3 cellular contexts compared by ENCODE assay signal in the genomic region with DNA sequence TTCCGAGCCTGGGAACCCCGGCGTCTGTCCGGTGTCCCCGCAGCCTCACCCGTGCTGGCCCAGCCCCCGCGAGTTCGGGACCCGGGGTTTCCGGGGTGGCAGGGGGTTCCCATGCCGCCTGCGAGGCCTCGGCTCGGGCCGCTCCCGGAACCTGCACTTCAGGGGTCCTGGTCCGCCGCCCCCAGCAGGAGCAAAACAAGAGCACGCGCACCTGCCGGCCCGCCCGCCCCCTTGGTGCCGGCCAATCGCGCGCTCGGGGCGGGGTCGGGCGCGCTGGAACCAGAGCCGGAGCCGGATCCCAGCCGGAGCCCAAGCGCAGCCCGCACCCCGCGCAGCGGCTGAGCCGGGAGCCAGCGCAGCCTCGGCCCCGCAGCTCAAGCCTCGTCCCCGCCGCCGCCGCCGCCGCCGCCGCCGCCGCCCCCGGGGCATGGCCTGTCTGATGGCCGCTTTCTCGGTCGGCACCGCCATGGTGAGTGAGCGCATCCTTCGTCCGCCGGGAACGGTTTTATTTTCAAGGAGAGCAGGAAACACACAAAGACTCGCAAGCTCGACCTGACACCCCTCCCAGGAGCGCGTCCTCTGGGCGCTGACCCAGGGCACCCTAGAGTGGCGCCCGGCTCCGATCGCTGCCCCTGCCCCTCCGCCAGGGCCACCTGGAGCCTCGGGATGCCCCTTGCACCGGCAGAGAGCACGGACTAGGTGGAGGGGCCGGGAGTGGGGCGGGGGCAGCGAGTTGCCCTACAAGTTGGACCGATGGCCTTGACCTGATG.
TF ChIP-seq lines count a peak whose summit lies in the region.

A gene (plus strand): TSS at position 305 of the 770 bp plus-strand sequence. CDS start 123 bp downstream, at position 428.

TF ChIP-seq in GM23338, 12 proteins besides CTCF, POLR2A, EP300 and RAD21:
- no peak for TF ChIP-seq ZNF331 (CRISPR knock-in tag; IDR thresholded peaks at IDR 0.05; ENCODE audit: low read depth)

TF ChIP-seq in SK-N-SH, 30 proteins besides CTCF, POLR2A, EP300 and RAD21:
- TF ChIP-seq TAF1 (IDR thresholded peaks at IDR 0.05; ENCODE audit: borderline replicate concordance, low read depth, low read length) (no peak), NRF1 (IDR thresholded peaks at IDR 0.05; ENCODE audit: low read depth, low read length) (peak; percentile 27; the same call in 1 of the 2 replicates)

TF ChIP-seq in GM12878, 131 proteins besides CTCF, POLR2A, EP300 and RAD21 (continues in another document):
- TF ChIP-seq CBX5 (IDR thresholded peaks at IDR 0.05; ENCODE audit: low read depth) (no peak), JUND (IDR thresholded peaks at IDR 0.05; ENCODE audit: low read depth, low read length) (no peak), BHLHE40 (IDR thresholded peaks at IDR 0.05; ENCODE audit: borderline replicate concordance in 1 of 2, low read depth in 2 of 2, low read length in 1 of 2) (peak; percentile 15 to 73; a peak in 1 of 4 replicates), YY1 (IDR thresholded peaks at IDR 0.05; ENCODE audit: low read depth, low read length) (no peak), MTA3 (IDR thresholded peaks at IDR 0.05; ENCODE audit: borderline replicate concordance, low read length) (no peak), DPF2 (IDR thresholded peaks at IDR 0.05) (peak; percentile 38; the same call in 1 of the 2 replicates), TBL1XR1 (IDR thresholded peaks at IDR 0.05; ENCODE audit: low read depth, low read length) (no peak), EZH2 (IDR thresholded peaks at IDR 0.05; ENCODE audit: borderline replicate concordance, control insufficient read depth, low read depth, low read length) (no peak), ZSCAN29 (IDR thresholded peaks at IDR 0.05) (no peak), HDGF (IDR thresholded peaks at IDR 0.05) (no peak), MXI1 (IDR thresholded peaks at IDR 0.05; ENCODE audit: low read depth, low read length) (no peak), CBFB (IDR thresholded peaks at IDR 0.05; ENCODE audit: low read depth) (no peak), SIN3A (IDR thresholded peaks at IDR 0.05; ENCODE audit: low read depth, low read length) (no peak), SUZ12 (IDR thresholded peaks at IDR 0.05; ENCODE audit: unreplicated experiment) (no peak), SPI1 (IDR thresholded peaks at IDR 0.05; ENCODE audit: borderline replicate concordance, insufficient read depth, low read depth, low read length) (no peak), CREM (IDR thresholded peaks at IDR 0.05; ENCODE audit: low read depth) (no peak), KDM1A (IDR thresholded peaks at IDR 0.05; ENCODE audit: borderline replicate concordance) (no peak), RCOR1 (conservative IDR thresholded peaks at IDR 0.05; ENCODE audit: low read depth, low read length) (no peak), ASH2L (IDR thresholded peaks at IDR 0.05; ENCODE audit: borderline replicate concordance, low read depth) (no peak), EGR1 (IDR thresholded peaks at IDR 0.05; ENCODE audit: borderline replicate concordance in 1 of 2, low read depth in 2 of 2, low read length in 2 of 2) (no peak), SMAD5 (IDR thresholded peaks at IDR 0.05; ENCODE audit: low read depth) (no peak), IRF4 (IDR thresholded peaks at IDR 0.05; ENCODE audit: low read depth, low read length) (no peak), FOXM1 (IDR thresholded peaks at IDR 0.05; ENCODE audit: low read depth, low read length) (no peak), ZNF384 (IDR thresholded peaks at IDR 0.05; ENCODE audit: borderline replicate concordance, low read depth, low read length) (no peak), ZNF217 (IDR thresholded peaks at IDR 0.05) (no peak), ZBED1 (IDR thresholded peaks at IDR 0.05; ENCODE audit: borderline replicate concordance) (no peak), PAX5 (IDR thresholded peaks at IDR 0.05; ENCODE audit: borderline replicate concordance, low read depth, low read length) (no peak), IKZF1 (conservative IDR thresholded peaks at IDR 0.05) (peak; percentile 42), NFXL1 (IDR thresholded peaks at IDR 0.05; ENCODE audit: borderline replicate concordance) (no peak), POLR2AphosphoS2 (IDR thresholded peaks at IDR 0.05; ENCODE audit: low read depth, low read length) (no peak)
- TF ChIP-seq, protein P1, sequence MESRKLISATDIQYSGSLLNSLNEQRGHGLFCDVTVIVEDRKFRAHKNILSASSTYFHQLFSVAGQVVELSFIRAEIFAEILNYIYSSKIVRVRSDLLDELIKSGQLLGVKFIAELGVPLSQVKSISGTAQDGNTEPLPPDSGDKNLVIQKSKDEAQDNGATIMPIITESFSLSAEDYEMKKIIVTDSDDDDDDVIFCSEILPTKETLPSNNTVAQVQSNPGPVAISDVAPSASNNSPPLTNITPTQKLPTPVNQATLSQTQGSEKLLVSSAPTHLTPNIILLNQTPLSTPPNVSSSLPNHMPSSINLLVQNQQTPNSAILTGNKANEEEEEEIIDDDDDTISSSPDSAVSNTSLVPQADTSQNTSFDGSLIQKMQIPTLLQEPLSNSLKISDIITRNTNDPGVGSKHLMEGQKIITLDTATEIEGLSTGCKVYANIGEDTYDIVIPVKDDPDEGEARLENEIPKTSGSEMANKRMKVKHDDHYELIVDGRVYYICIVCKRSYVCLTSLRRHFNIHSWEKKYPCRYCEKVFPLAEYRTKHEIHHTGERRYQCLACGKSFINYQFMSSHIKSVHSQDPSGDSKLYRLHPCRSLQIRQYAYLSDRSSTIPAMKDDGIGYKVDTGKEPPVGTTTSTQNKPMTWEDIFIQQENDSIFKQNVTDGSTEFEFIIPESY (IDR thresholded peaks at IDR 0.05): no peak
- TF ChIP-seq, protein P2, sequence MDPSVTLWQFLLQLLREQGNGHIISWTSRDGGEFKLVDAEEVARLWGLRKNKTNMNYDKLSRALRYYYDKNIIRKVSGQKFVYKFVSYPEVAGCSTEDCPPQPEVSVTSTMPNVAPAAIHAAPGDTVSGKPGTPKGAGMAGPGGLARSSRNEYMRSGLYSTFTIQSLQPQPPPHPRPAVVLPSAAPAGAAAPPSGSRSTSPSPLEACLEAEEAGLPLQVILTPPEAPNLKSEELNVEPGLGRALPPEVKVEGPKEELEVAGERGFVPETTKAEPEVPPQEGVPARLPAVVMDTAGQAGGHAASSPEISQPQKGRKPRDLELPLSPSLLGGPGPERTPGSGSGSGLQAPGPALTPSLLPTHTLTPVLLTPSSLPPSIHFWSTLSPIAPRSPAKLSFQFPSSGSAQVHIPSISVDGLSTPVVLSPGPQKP (IDR thresholded peaks at IDR 0.05; ENCODE audit: low read depth, low read length): no peak
- TF ChIP-seq, protein P3, sequence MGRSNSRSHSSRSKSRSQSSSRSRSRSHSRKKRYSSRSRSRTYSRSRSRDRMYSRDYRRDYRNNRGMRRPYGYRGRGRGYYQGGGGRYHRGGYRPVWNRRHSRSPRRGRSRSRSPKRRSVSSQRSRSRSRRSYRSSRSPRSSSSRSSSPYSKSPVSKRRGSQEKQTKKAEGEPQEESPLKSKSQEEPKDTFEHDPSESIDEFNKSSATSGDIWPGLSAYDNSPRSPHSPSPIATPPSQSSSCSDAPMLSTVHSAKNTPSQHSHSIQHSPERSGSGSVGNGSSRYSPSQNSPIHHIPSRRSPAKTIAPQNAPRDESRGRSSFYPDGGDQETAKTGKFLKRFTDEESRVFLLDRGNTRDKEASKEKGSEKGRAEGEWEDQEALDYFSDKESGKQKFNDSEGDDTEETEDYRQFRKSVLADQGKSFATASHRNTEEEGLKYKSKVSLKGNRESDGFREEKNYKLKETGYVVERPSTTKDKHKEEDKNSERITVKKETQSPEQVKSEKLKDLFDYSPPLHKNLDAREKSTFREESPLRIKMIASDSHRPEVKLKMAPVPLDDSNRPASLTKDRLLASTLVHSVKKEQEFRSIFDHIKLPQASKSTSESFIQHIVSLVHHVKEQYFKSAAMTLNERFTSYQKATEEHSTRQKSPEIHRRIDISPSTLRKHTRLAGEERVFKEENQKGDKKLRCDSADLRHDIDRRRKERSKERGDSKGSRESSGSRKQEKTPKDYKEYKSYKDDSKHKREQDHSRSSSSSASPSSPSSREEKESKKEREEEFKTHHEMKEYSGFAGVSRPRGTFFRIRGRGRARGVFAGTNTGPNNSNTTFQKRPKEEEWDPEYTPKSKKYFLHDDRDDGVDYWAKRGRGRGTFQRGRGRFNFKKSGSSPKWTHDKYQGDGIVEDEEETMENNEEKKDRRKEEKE (IDR thresholded peaks at IDR 0.05): no peak
- TF ChIP-seq, protein P4, sequence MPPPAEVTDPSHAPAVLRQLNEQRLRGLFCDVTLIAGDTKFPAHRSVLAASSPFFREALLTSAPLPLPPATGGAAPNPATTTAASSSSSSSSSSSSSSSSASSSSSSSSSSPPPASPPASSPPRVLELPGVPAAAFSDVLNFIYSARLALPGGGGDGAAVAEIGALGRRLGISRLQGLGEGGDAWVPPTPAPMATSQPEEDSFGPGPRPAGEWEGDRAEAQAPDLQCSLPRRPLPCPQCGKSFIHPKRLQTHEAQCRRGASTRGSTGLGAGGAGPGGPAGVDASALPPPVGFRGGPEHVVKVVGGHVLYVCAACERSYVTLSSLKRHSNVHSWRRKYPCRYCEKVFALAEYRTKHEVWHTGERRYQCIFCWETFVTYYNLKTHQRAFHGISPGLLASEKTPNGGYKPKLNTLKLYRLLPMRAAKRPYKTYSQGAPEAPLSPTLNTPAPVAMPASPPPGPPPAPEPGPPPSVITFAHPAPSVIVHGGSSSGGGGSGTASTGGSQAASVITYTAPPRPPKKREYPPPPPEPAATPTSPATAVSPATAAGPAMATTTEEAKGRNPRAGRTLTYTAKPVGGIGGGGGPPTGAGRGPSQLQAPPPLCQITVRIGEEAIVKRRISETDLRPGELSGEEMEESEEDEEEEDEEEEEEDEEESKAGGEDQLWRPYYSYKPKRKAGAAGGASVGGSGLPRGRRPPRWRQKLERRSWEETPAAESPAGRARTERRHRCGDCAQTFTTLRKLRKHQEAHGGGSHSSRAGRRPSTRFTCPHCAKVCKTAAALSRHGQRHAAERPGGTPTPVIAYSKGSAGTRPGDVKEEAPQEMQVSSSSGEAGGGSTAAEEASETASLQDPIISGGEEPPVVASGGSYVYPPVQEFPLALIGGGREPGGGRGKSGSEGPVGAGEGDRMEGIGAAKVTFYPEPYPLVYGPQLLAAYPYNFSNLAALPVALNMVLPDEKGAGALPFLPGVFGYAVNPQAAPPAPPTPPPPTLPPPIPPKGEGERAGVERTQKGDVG (CRISPR knock-in tag; IDR thresholded peaks at IDR 0.05): no peak
- TF ChIP-seq, protein P5, sequence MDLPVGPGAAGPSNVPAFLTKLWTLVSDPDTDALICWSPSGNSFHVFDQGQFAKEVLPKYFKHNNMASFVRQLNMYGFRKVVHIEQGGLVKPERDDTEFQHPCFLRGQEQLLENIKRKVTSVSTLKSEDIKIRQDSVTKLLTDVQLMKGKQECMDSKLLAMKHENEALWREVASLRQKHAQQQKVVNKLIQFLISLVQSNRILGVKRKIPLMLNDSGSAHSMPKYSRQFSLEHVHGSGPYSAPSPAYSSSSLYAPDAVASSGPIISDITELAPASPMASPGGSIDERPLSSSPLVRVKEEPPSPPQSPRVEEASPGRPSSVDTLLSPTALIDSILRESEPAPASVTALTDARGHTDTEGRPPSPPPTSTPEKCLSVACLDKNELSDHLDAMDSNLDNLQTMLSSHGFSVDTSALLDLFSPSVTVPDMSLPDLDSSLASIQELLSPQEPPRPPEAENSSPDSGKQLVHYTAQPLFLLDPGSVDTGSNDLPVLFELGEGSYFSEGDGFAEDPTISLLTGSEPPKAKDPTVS (IDR thresholded peaks at IDR 0.05; ENCODE audit: low read depth, low read length): no peak
- TF ChIP-seq, protein P6, sequence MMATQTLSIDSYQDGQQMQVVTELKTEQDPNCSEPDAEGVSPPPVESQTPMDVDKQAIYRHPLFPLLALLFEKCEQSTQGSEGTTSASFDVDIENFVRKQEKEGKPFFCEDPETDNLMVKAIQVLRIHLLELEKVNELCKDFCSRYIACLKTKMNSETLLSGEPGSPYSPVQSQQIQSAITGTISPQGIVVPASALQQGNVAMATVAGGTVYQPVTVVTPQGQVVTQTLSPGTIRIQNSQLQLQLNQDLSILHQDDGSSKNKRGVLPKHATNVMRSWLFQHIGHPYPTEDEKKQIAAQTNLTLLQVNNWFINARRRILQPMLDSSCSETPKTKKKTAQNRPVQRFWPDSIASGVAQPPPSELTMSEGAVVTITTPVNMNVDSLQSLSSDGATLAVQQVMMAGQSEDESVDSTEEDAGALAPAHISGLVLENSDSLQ (IDR thresholded peaks at IDR 0.05): no peak
- TF ChIP-seq, protein P7, sequence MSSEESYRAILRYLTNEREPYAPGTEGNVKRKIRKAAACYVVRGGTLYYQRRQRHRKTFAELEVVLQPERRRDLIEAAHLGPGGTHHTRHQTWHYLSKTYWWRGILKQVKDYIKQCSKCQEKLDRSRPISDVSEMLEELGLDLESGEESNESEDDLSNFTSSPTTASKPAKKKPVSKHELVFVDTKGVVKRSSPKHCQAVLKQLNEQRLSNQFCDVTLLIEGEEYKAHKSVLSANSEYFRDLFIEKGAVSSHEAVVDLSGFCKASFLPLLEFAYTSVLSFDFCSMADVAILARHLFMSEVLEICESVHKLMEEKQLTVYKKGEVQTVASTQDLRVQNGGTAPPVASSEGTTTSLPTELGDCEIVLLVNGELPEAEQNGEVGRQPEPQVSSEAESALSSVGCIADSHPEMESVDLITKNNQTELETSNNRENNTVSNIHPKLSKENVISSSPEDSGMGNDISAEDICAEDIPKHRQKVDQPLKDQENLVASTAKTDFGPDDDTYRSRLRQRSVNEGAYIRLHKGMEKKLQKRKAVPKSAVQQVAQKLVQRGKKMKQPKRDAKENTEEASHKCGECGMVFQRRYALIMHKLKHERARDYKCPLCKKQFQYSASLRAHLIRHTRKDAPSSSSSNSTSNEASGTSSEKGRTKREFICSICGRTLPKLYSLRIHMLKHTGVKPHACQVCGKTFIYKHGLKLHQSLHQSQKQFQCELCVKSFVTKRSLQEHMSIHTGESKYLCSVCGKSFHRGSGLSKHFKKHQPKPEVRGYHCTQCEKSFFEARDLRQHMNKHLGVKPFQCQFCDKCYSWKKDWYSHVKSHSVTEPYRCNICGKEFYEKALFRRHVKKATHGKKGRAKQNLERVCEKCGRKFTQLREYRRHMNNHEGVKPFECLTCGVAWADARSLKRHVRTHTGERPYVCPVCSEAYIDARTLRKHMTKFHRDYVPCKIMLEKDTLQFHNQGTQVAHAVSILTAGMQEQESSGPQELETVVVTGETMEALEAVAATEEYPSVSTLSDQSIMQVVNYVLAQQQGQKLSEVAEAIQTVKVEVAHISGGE (CRISPR knock-in tag; IDR thresholded peaks at IDR 0.05): no peak
